In the genomic region with DNA sequence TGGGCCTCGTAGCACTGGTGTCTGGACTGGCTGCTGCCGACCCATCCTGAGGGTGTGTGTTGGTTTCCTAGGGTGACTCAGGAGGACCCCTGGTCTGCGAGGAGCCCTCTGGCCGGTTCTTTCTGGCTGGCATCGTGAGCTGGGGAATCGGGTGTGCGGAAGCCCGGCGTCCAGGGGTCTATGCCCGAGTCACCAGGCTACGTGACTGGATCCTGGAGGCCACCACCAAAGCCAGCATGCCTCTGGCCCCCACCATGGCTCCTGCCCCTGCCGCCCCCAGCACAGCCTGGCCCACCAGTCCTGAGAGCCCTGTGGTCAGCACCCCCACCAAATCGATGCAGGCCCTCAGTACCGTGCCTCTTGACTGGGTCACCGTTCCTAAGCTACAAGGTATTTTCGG, we compare ENCODE assay signal across 26 cellular contexts. TPM values are rescaled to one million over a fixed set of nuclear protein-coding genes. Genes with fewer than 3 reads are reported as not detected.
A peak's percentile ranks its signal among the peaks of the same experiment; 100 is the strongest.
DNase-seq lines count a peak whose midpoint lies in the region; ATAC-seq and TF ChIP-seq lines count a peak whose summit lies in the region.
"Had no signal": no experiment of that assay in that cellular context is flagged by ENCODE, and none has a peak within 500 bp of the region (broad histone marks: within the 10 kb centered on the region; RNA-seq: fewer than 3 reads in every experiment).

No MANE protein-coding gene starts in this region.

- CTCF ChIA-PET in SK-N-SH (lab: Yijun Ruan, JAX), result interaction anchor here (1.3 kb wide), 1 partner anchor 198 kb away, joined by 4 read pairs; no protein-coding TSS in a partner anchor

- H3K27me3 Mint-ChIP-seq in natural killer cell treated with Interleukin-12 subunit alpha and Interleukin-12 subunit beta and Interleukin-15 and Interleukin-18, amount 100 ng/mL, for 72 hours, result peaks cover 4 to 6% of the 10 kb centered on the region in 2 donors
- no peaks in the 10 kb centered on the region for H3K27me3 Mint-ChIP-seq in natural killer cell (ENCODE audit: low read depth in 2 of 2)

- no peaks in the 10 kb centered on the region for H3K4me1 ChIP-seq in SK-N-SH (ENCODE audit: control insufficient read depth in 1 of 2, insufficient read depth in 2 of 2, low read depth in 1 of 2, low read length in 1 of 2)
- H3K4me1 ChIP-seq in hepatocyte (ENCODE audit: insufficient read depth), result no peaks in the 10 kb centered on the region

- TF ChIP-seq RAD21 in SK-N-SH (IDR thresholded peaks at IDR 0.05; ENCODE audit: low read length), result no peak

- H3K4me2 ChIP-seq in SK-N-SH, result no peak overlapping the region
- H3K4me2 ChIP-seq in hepatocyte, result no peak overlapping the region
- H3K4me2 ChIP-seq: BLaER1 had no signal

- H3K9ac ChIP-seq in SK-N-SH, result no peak overlapping the region
- H3K9ac ChIP-seq: BLaER1 had no signal

- no peaks in the 10 kb centered on the region for H3K79me2 ChIP-seq in SK-N-SH (ENCODE audit: insufficient read depth)
- no peaks in the 10 kb centered on the region for H3K79me2 ChIP-seq in hepatocyte

- H2AFZ ChIP-seq in SK-N-SH (ENCODE audit: low read depth) (no peak overlapping the region), hepatocyte (no peak overlapping the region)

- H3K9me2 ChIP-seq in SK-N-SH, result no peaks in the 10 kb centered on the region
- H3K9me2 ChIP-seq in hepatocyte (replicated peaks; ENCODE audit: insufficient read depth), result no peaks in the 10 kb centered on the region

- no peak overlapping the region for H3K4me3 Mint-ChIP-seq in natural killer cell treated with Interleukin-12 subunit alpha and Interleukin-12 subunit beta and Interleukin-15 and Interleukin-18, amount 100 ng/mL, for 72 hours
- no peak overlapping the region for H3K4me3 Mint-ChIP-seq in natural killer cell
- H3K4me3 Mint-ChIP-seq: CD4-positive, alpha-beta T cell; HFFc6 had no signal

- intact Hi-C loops in natural killer cell (cut with micrococcal nuclease) (no loop called here), cardiac septum (cut with DNase I) (no loop called here)

- no peaks in the 10 kb centered on the region for H3K4me1 Mint-ChIP-seq in natural killer cell treated with Interleukin-12 subunit alpha and Interleukin-12 subunit beta and Interleukin-15 and Interleukin-18, amount 100 ng/mL, for 72 hours (ENCODE audit: low read depth in 2 of 2)
- no peaks in the 10 kb centered on the region for H3K4me1 Mint-ChIP-seq in natural killer cell

- ATAC-seq in natural killer cell treated with Interleukin-12 subunit alpha and Interleukin-12 subunit beta and Interleukin-15 and Interleukin-18, amount 100 ng/mL, for 72 hours, result peak; percentile 20 to 21
- no peak for ATAC-seq in natural killer cell

- H3K27ac ChIP-seq in SK-N-SH (ENCODE audit: low read depth in 2 of 2, low read length in 1 of 2), result no peak overlapping the region
- no peak overlapping the region for H3K27ac ChIP-seq in hepatocyte
- H3K27ac ChIP-seq: 22Rv1, BLaER1, SK-N-MC had no signal

- H3K36me3 ChIP-seq in SK-N-SH (replicated peaks in 1 of 2; ENCODE audit: control insufficient read depth in 1 of 2, insufficient read depth in 2 of 2, low read length in 1 of 2) (peaks cover 0 to 6% of the 10 kb centered on the region in 2 experiments), hepatocyte (replicated peaks; ENCODE audit: insufficient read depth, low read depth) (no peaks in the 10 kb centered on the region)

- H3F3A ChIP-seq in SK-N-SH (replicated peaks; ENCODE audit: insufficient read depth), result peaks cover 7% of the 10 kb centered on the region

- no peak overlapping the region for H3K4me3 ChIP-seq in SK-N-SH (ENCODE audit: low read depth in 2 of 2, low read length in 1 of 2)
- H3K4me3 ChIP-seq in hepatocyte, result no peak overlapping the region
- H3K4me3 ChIP-seq: BLaER1, SK-N-MC had no signal

- DNase-seq in natural killer cell treated with Interleukin-12 subunit alpha and Interleukin-12 subunit beta and Interleukin-15 and Interleukin-18, amount 100 ng/mL, for 72 hours (ENCODE audit: low spot score), result no peak
- no peak for DNase-seq in natural killer cell
- DNase-seq in SK-N-SH, result peak; percentile 27
- peak; percentile 3 for DNase-seq in hepatocyte (ENCODE audit: low spot score)
- DNase-seq in NCI-H1436 treated with DMSO at 0.1 percent for 48 hours (lab: John Stamatoyannopoulos, UW), result no peak
- no peak for DNase-seq in activated CD8-positive, alpha-beta memory T cell treated with anti-CD3 and anti-CD28 coated beads, Interleukin-2, amount 50 U/mL, for 4 hours
- no peak for DNase-seq in cardiac septum (ENCODE audit: low spot score)
- no peak for DNase-seq in NCI-H446 (lab: John Stamatoyannopoulos, UW)
- DNase-seq: ACHN; CD4-positive, alpha-beta T cell; COR-L47; DMS153; GF-D8; HFFc6; KG1; NCI-H1092 treated with DMSO at 0.1 percent for 48 hours; NCI-H2029 treated with DMSO at 0.1 percent for 48 hours; NCI-H2171; NCI-H345; NCI-H526; OCI-M1; RPMI8226; SHP77 had no signal

- TF ChIP-seq EP300 in SK-N-SH (IDR thresholded peaks at IDR 0.05; ENCODE audit: borderline replicate concordance in 1 of 2, low read depth in 1 of 2, low read length in 1 of 2), result no peak

- H3K9me3 ChIP-seq in SK-N-SH (0 out of 2 replicates have a peak, but pooled peaks cover 5% of the 10 kb centered on the region), hepatocyte (ENCODE audit: low read depth) (no peaks in the 10 kb centered on the region)

- H3K36me3 Mint-ChIP-seq in natural killer cell treated with Interleukin-12 subunit alpha and Interleukin-12 subunit beta and Interleukin-15 and Interleukin-18, amount 100 ng/mL, for 72 hours, result no peaks in the 10 kb centered on the region
- H3K36me3 Mint-ChIP-seq in natural killer cell, result no peaks in the 10 kb centered on the region

- H3K27me3 ChIP-seq in SK-N-SH (ENCODE audit: insufficient read depth) (no peaks in the 10 kb centered on the region; the same call in 1 of the 2 replicates), hepatocyte (no peaks in the 10 kb centered on the region)
- H3K27me3 ChIP-seq: BLaER1 had no signal

- WGBS in SK-N-SH (ENCODE audit: low lambda C conversion rate), result 39% methylated on average over 4 of the region's 16 CpGs
- 88% methylated on average over 15 of the region's 16 CpGs for WGBS in hepatocyte (ENCODE audit: low lambda C conversion rate, missing lambda C conversion rate)

- POLR2A ChIA-PET in SK-N-SH (lab: Yijun Ruan, JAX), result no interaction called here

- H3K27ac Mint-ChIP-seq in natural killer cell treated with Interleukin-12 subunit alpha and Interleukin-12 subunit beta and Interleukin-15 and Interleukin-18, amount 100 ng/mL, for 72 hours, result no peak overlapping the region
- H3K27ac Mint-ChIP-seq in natural killer cell, result no peak overlapping the region
- H3K27ac Mint-ChIP-seq: CD4-positive, alpha-beta T cell; HFFc6 had no signal

- no peak for TF ChIP-seq CTCF in natural killer cell (IDR thresholded peaks at IDR 0.05)
- TF ChIP-seq CTCF in SK-N-SH (IDR thresholded peaks at IDR 0.05), result no peak
- TF ChIP-seq CTCF in hepatocyte (IDR thresholded peaks at IDR 0.05; ENCODE audit: poor library complexity), result no peak

- no peaks in the 10 kb centered on the region for H3K9me3 Mint-ChIP-seq in natural killer cell treated with Interleukin-12 subunit alpha and Interleukin-12 subunit beta and Interleukin-15 and Interleukin-18, amount 100 ng/mL, for 72 hours
- no peaks in the 10 kb centered on the region for H3K9me3 Mint-ChIP-seq in natural killer cell
- H3K9me3 Mint-ChIP-seq: CD4-positive, alpha-beta T cell had no signal

- no peaks in the 10 kb centered on the region for H4K20me1 ChIP-seq in SK-N-SH (ENCODE audit: insufficient read depth)
- H4K20me1 ChIP-seq in hepatocyte (ENCODE audit: insufficient read depth, poor library complexity, severe bottlenecking), result no peaks in the 10 kb centered on the region
- H4K20me1 ChIP-seq: BLaER1 had no signal

TF ChIP-seq in SK-N-SH, 30 proteins besides CTCF, POLR2A, EP300 and RAD21 (continues in another document):
- TF ChIP-seq NRF1 (IDR thresholded peaks at IDR 0.05; ENCODE audit: low read depth, low read length) (no peak), RXRA (IDR thresholded peaks at IDR 0.05; ENCODE audit: borderline replicate concordance, low read depth) (no peak), TCF12 (IDR thresholded peaks at IDR 0.05) (no peak), FOXJ3 (CRISPR knock-in tag; IDR thresholded peaks at IDR 0.05) (no peak), GATA2 (CRISPR knock-in tag; IDR thresholded peaks at IDR 0.05) (no peak)
- TF ChIP-seq, protein P1, sequence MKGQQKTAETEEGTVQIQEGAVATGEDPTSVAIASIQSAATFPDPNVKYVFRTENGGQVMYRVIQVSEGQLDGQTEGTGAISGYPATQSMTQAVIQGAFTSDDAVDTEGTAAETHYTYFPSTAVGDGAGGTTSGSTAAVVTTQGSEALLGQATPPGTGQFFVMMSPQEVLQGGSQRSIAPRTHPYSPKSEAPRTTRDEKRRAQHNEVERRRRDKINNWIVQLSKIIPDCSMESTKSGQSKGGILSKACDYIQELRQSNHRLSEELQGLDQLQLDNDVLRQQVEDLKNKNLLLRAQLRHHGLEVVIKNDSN (IDR thresholded peaks at IDR 0.05; ENCODE audit: borderline replicate concordance, low read depth), result no peak

RNA-seq across cellular contexts. Expression of a gene that starts 13.8 kb away (rescaled TPM):
- total RNA-seq in natural killer cell treated with Interleukin-12 subunit alpha and Interleukin-12 subunit beta and Interleukin-15 and Interleukin-18, amount 100 ng/mL, for 72 hours, result 100 to 1,000 TPM in 1 of 2 donors, 10 to 100 TPM in 1; 80.1 to 124 TPM
- total RNA-seq in natural killer cell, result 10 to 100 TPM; 24.7 to 30.4 (median 25.1) TPM
- polyA plus RNA-seq in SK-N-SH (2012; rRNA removed), result 76.0 and 76.9 TPM in 2 replicates
- polyA plus RNA-seq in SK-N-SH (2012; cell fraction: cytosol; rRNA removed), result 37.4 and 60.8 TPM in 2 replicates
- polyA plus RNA-seq in SK-N-SH (2012; cell fraction: nucleus; rRNA removed), result 58.5 and 81.6 TPM in 2 replicates
- 38.3 and 47.4 TPM in 2 replicates for total RNA-seq in hepatocyte
- polyA plus RNA-seq in hepatocyte, result 188 and 213 TPM in 2 replicates
- total RNA-seq in cardiac septum, result 57.3 TPM

RNA-seq across cellular contexts. Expression of a gene that starts 43.1 kb away (rescaled TPM):
- total RNA-seq in natural killer cell treated with Interleukin-12 subunit alpha and Interleukin-12 subunit beta and Interleukin-15 and Interleukin-18, amount 100 ng/mL, for 72 hours, result 100 to 1,000 TPM in 1 of 2 donors, 10 to 100 TPM in 1; 74.9 to 165 TPM
- total RNA-seq in natural killer cell (10 to 100 TPM; 12.0 to 23.7 (median 19.3) TPM), hepatocyte (44.7 and 48.4 TPM in 2 replicates), cardiac septum (13.2 TPM)
- polyA plus RNA-seq in SK-N-SH (2012; rRNA removed) (106 and 116 TPM in 2 replicates), hepatocyte (28.9 and 42.0 TPM in 2 replicates)
- polyA plus RNA-seq in SK-N-SH (2012; cell fraction: cytosol; rRNA removed), result 56.9 and 85.5 TPM in 2 replicates
- polyA plus RNA-seq in SK-N-SH (2012; cell fraction: nucleus; rRNA removed), result 122 and 126 TPM in 2 replicates

RNA-seq across cellular contexts. Expression of a gene that starts 53.6 kb away (rescaled TPM):
- not detected for total RNA-seq in natural killer cell treated with Interleukin-12 subunit alpha and Interleukin-12 subunit beta and Interleukin-15 and Interleukin-18, amount 100 ng/mL, for 72 hours
- total RNA-seq in natural killer cell (not detected), hepatocyte (0.23 TPM in 1 of 2 replicates, not detected in the other), cardiac septum (not detected)
- polyA plus RNA-seq in SK-N-SH (2012; rRNA removed) (not detected in 2 replicates), hepatocyte (not detected in 2 replicates)
- not detected in 2 replicates for polyA plus RNA-seq in SK-N-SH (2012; cell fraction: cytosol; rRNA removed)
- polyA plus RNA-seq in SK-N-SH (2012; cell fraction: nucleus; rRNA removed), result 0.06 TPM in 1 of 2 replicates, not detected in the other
- total RNA-seq: CD4-positive, alpha-beta T cell; HFFc6 had no signal

Comparison
In these comparisons a context has a peak if more than half of its experiments do, and no peak if none do; other contexts are left out.
1. ATAC-seq: peak in natural killer cell treated with Interleukin-12 subunit alpha and Interleukin-12 subunit beta and Interleukin-15 and Interleukin-18, amount 100 ng/mL, for 72 hours (2 of 2); none in natural killer cell (0 of 3).
2. DNase-seq: peak in SK-N-SH (single experiment) and hepatocyte (single experiment); none in natural killer cell treated with Interleukin-12 subunit alpha and Interleukin-12 subunit beta and Interleukin-15 and Interleukin-18, amount 100 ng/mL, for 72 hours (single experiment), natural killer cell (single experiment), NCI-H1436 treated with DMSO at 0.1 percent for 48 hours (single experiment), activated CD8-positive, alpha-beta memory T cell treated with anti-CD3 and anti-CD28 coated beads, Interleukin-2, amount 50 U/mL, for 4 hours (single experiment), cardiac septum (single experiment) and NCI-H446 (0 of 2).